8 cellular contexts compared by ENCODE assay signal in the genomic region with DNA sequence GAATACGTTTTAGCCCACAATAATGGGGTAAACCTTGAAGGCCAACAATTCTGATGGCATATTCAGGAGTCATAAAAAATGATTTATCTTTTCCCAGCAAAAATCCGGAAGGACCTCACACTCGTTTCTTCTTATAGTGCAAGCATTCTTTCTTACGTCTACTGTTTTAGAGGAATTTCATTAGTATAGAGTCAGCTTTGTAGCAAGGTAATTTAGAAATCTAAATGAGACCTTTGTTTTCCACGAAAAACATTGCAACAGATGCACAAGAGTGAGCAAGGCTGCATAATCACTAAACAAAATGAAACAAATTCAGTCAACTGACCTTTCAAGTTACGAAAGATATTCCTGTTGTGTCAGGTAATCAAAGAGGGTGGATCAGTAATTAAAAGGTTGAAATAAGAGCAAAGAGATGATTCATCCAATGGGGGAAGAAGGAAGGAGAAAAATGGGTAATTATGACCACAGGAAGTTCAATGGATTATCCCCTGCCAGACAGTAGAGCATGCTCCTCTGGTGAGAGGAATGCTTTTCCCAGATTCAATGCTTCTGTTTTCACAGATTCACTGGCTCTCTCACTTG. TPM values are rescaled to one million over a fixed set of nuclear protein-coding genes. Genes with fewer than 3 reads are reported as not detected.
DNase-seq lines count a peak whose midpoint lies in the region; ATAC-seq and TF ChIP-seq lines count a peak whose summit lies in the region.

No MANE protein-coding gene starts in this region.

- TF ChIP-seq POLR2A in NB4 (IDR thresholded peaks at IDR 0.05; ENCODE audit: extremely low read depth, insufficient read length): no peak

- H3K9me3 Mint-ChIP-seq in natural killer cell treated with Interleukin-12 subunit alpha and Interleukin-12 subunit beta and Interleukin-15 and Interleukin-18, amount 100 ng/mL, for 72 hours: peaks cover 3% of the 10 kb centered on the region

- H3K4me3 ChIP-seq in GM06990 (replicated peaks; ENCODE audit: low read depth, low read length): peak overlapping the region; percentile 82
- peak overlapping the region; percentile 97 for H3K4me3 ChIP-seq in NB4 (ENCODE audit: low read depth, low read length)
- H3K4me3 ChIP-seq in choroid plexus epithelial cell (ENCODE audit: low read depth, low read length): peak overlapping the region; percentile 100

- no peak for TF ChIP-seq CTCF in GM06990 (IDR thresholded peaks at IDR 0.05; ENCODE audit: insufficient read depth, low read length, poor library complexity, severe bottlenecking)
- no peak for TF ChIP-seq CTCF in NB4 (IDR thresholded peaks at IDR 0.05; ENCODE audit: low read depth, low read length)
- TF ChIP-seq CTCF in choroid plexus epithelial cell (conservative IDR thresholded peaks at IDR 0.05; ENCODE audit: low read depth, low read length): no peak

- no peaks in the 10 kb centered on the region for H3K27me3 ChIP-seq in GM06990 (replicated peaks; ENCODE audit: control insufficient read depth, insufficient read depth, low read length)

- peak overlapping the region; percentile 98 to 100 for H3K27ac Mint-ChIP-seq in natural killer cell treated with Interleukin-12 subunit alpha and Interleukin-12 subunit beta and Interleukin-15 and Interleukin-18, amount 100 ng/mL, for 72 hours

- ATAC-seq in natural killer cell treated with Interleukin-12 subunit alpha and Interleukin-12 subunit beta and Interleukin-15 and Interleukin-18, amount 100 ng/mL, for 72 hours: no peak
- no peak for ATAC-seq in HG02884 (IDR thresholded peaks at IDR 0.05; ENCODE audit: unreplicated experiment)
- no peak for ATAC-seq in GM21390 (IDR thresholded peaks at IDR 0.05; ENCODE audit: unreplicated experiment)
- no peak for ATAC-seq in GM19324 (IDR thresholded peaks at IDR 0.05; ENCODE audit: low FRiP score, unreplicated experiment)
- no peak for ATAC-seq in HG03571 (IDR thresholded peaks at IDR 0.05; ENCODE audit: unreplicated experiment)

- H3K36me3 ChIP-seq in GM06990 (ENCODE audit: control insufficient read depth, insufficient read depth, low read length): no peaks in the 10 kb centered on the region

- H3K27me3 Mint-ChIP-seq in natural killer cell treated with Interleukin-12 subunit alpha and Interleukin-12 subunit beta and Interleukin-15 and Interleukin-18, amount 100 ng/mL, for 72 hours: no peaks in the 10 kb centered on the region

- peaks cover 42 to 43% of the 10 kb centered on the region in 2 donors for H3K4me1 Mint-ChIP-seq in natural killer cell treated with Interleukin-12 subunit alpha and Interleukin-12 subunit beta and Interleukin-15 and Interleukin-18, amount 100 ng/mL, for 72 hours (ENCODE audit: low read depth in 2 of 2)

- H3K36me3 Mint-ChIP-seq in natural killer cell treated with Interleukin-12 subunit alpha and Interleukin-12 subunit beta and Interleukin-15 and Interleukin-18, amount 100 ng/mL, for 72 hours: peaks cover 18% of the 10 kb centered on the region

- peak overlapping the region; percentile 91 for H3K4me3 Mint-ChIP-seq in natural killer cell treated with Interleukin-12 subunit alpha and Interleukin-12 subunit beta and Interleukin-15 and Interleukin-18, amount 100 ng/mL, for 72 hours

- DNase-seq in GM06990 (ENCODE audit: extremely low read depth, insufficient read length): no peak
- DNase-seq in NB4 (ENCODE audit: low read depth): peak; percentile 27
- no peak for DNase-seq in choroid plexus epithelial cell (ENCODE audit: low read depth)
- no peak for DNase-seq in natural killer cell treated with Interleukin-12 subunit alpha and Interleukin-12 subunit beta and Interleukin-15 and Interleukin-18, amount 100 ng/mL, for 72 hours (ENCODE audit: low spot score)

RNA-seq across cellular contexts. Expression of a gene that starts 0.6 kb away (rescaled TPM):
- 100 to 1,000 TPM; 408 to 410 TPM for total RNA-seq in natural killer cell treated with Interleukin-12 subunit alpha and Interleukin-12 subunit beta and Interleukin-15 and Interleukin-18, amount 100 ng/mL, for 72 hours

RNA-seq across cellular contexts. Expression of a gene that starts 22.1 kb away (rescaled TPM):
- total RNA-seq in natural killer cell treated with Interleukin-12 subunit alpha and Interleukin-12 subunit beta and Interleukin-15 and Interleukin-18, amount 100 ng/mL, for 72 hours: 10 to 100 TPM; 72.5 to 74.4 TPM

RNA-seq across cellular contexts. Expression of a gene that starts 41.8 kb away (rescaled TPM):
- total RNA-seq in natural killer cell treated with Interleukin-12 subunit alpha and Interleukin-12 subunit beta and Interleukin-15 and Interleukin-18, amount 100 ng/mL, for 72 hours: 10 to 100 TPM; 51.9 to 63.2 TPM
